In the genomic region with DNA sequence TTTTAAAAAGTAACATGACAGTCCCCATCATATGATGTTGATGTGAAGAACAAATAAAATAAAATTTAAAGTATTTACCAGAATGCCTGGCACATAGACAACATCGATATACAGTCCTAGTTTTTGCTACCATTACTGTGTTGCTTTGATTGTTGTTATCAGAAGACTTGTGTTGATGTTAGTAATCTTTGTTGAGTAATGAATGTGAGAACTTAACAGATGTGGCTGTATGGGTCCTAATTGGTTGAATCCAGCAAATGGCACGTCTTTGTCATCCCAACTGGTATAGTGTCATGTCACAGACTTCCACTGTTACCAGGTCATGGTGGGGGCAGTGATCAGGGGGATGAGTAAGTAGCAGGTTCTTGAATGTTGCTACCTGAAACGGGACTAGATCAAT, we compare ENCODE assay signal across 20 cellular contexts.
DNase-seq lines count a peak whose midpoint lies in the region; ATAC-seq, FAIRE-seq and TF ChIP-seq lines count a peak whose summit lies in the region.
"Had no signal": no experiment of that assay in that cellular context is flagged by ENCODE, and none has a peak within 500 bp of the region (broad histone marks: within the 10 kb centered on the region; RNA-seq: fewer than 3 reads in every experiment).

No MANE protein-coding gene starts in this region.

- POLR2A ChIA-PET in Caco-2 (lab: Charles Lee) = no interaction called here

- no peaks in the 10 kb centered on the region for H3K79me2 ChIP-seq in hepatocyte

- H3K9me3 Mint-ChIP-seq in Caco-2 (ENCODE audit: unreplicated experiment) = no peaks in the 10 kb centered on the region
- H3K9me3 Mint-ChIP-seq in stimulated activated effector memory CD8-positive, alpha-beta T cell treated with anti-CD3 and anti-CD28 coated beads, Interleukin-12 subunit alpha, Interleukin-12 subunit beta, amount 100 ng/mL, for 72 hours = peaks cover 27% of the 10 kb centered on the region
- H3K9me3 Mint-ChIP-seq: GM23338, H9 had no signal

- H3K9me2 ChIP-seq in hepatocyte (replicated peaks; ENCODE audit: insufficient read depth) = no peaks in the 10 kb centered on the region

- no peak overlapping the region for H3K4me3 ChIP-seq in Caco-2 (ENCODE audit: low read depth, low read length)
- no peak overlapping the region for H3K4me3 ChIP-seq in hepatocyte
- H3K4me3 ChIP-seq in pancreas = peak overlapping the region in 1 of 4 donors; percentile 3
- H3K4me3 ChIP-seq: BLaER1, GM23338 had no signal

- H4K20me1 ChIP-seq in hepatocyte (ENCODE audit: insufficient read depth, poor library complexity, severe bottlenecking) = no peaks in the 10 kb centered on the region
- H4K20me1 ChIP-seq: BLaER1 had no signal

- peaks cover 8% of the 10 kb centered on the region for H3K4me1 Mint-ChIP-seq in Caco-2 (ENCODE audit: low read depth, unreplicated experiment)
- H3K4me1 Mint-ChIP-seq in stimulated activated effector memory CD8-positive, alpha-beta T cell treated with anti-CD3 and anti-CD28 coated beads, Interleukin-12 subunit alpha, Interleukin-12 subunit beta, amount 100 ng/mL, for 72 hours = no peaks in the 10 kb centered on the region
- H3K4me1 Mint-ChIP-seq: B cell; CD4-positive, CD25-positive, alpha-beta regulatory T cell had no signal

- TF ChIP-seq CTCF in Caco-2 (IDR thresholded peaks at IDR 0.05; ENCODE audit: insufficient read depth in 1 of 2, low read depth in 1 of 2, low read length in 1 of 2, severe bottlenecking in 1 of 2, unreplicated experiment in 1 of 2) (no peak), hepatocyte (IDR thresholded peaks at IDR 0.05; ENCODE audit: poor library complexity) (no peak), pancreas (IDR thresholded peaks at IDR 0.05) (no peak), GM20000 (IDR thresholded peaks at IDR 0.05; ENCODE audit: extremely low read depth, missing control alignments) (no peak)

- H3K4me2 ChIP-seq in hepatocyte = no peak overlapping the region
- H3K4me2 ChIP-seq: BLaER1, GM23338 had no signal

- no peak overlapping the region for H3K27ac Mint-ChIP-seq in Caco-2 (ENCODE audit: unreplicated experiment)
- no peak overlapping the region for H3K27ac Mint-ChIP-seq in stimulated activated effector memory CD8-positive, alpha-beta T cell treated with anti-CD3 and anti-CD28 coated beads, Interleukin-12 subunit alpha, Interleukin-12 subunit beta, amount 100 ng/mL, for 72 hours
- H3K27ac Mint-ChIP-seq: B cell; CD4-positive, CD25-positive, alpha-beta regulatory T cell; CD8-positive, alpha-beta T cell; GM23338; H9 had no signal

- H3K9me3 ChIP-seq in Caco-2 (no peaks in the 10 kb centered on the region), hepatocyte (ENCODE audit: low read depth) (no peaks in the 10 kb centered on the region), pancreas (no peaks in the 10 kb centered on the region)
- H3K9me3 ChIP-seq: BLaER1 had no signal

- FAIRE-seq in pancreas (lab: Jason Lieb, UNC) = no peak
- FAIRE-seq: D721Med, G401.6, GM12892, GM19239 had no signal

- no peak overlapping the region for H3K27ac ChIP-seq in hepatocyte
- no peak overlapping the region for H3K27ac ChIP-seq in pancreas
- H3K27ac ChIP-seq: BLaER1, C4-2B had no signal

- no peaks in the 10 kb centered on the region for H3K36me3 Mint-ChIP-seq in Caco-2 (ENCODE audit: insufficient read depth, unreplicated experiment)
- H3K36me3 Mint-ChIP-seq in stimulated activated effector memory CD8-positive, alpha-beta T cell treated with anti-CD3 and anti-CD28 coated beads, Interleukin-12 subunit alpha, Interleukin-12 subunit beta, amount 100 ng/mL, for 72 hours = no peaks in the 10 kb centered on the region
- H3K36me3 Mint-ChIP-seq: CD4-positive, CD25-positive, alpha-beta regulatory T cell; CD8-positive, alpha-beta T cell had no signal

- CTCF ChIA-PET in Caco-2 (lab: Charles Lee) = no interaction called here

- WGBS in hepatocyte (ENCODE audit: low lambda C conversion rate, missing lambda C conversion rate) = 78% methylated on average over 3 of the region's 3 CpGs
- WGBS in pancreas, 2 donors = 18 to 19% methylated on average over 3 of the region's 3 CpGs

- no peak for DNase-seq in Caco-2
- DNase-seq in hepatocyte (ENCODE audit: low spot score) = no peak
- no peak for DNase-seq in pancreas
- no peak for DNase-seq in activated CD8-positive, alpha-beta memory T cell treated with anti-CD3 and anti-CD28 coated beads for 24 hours
- DNase-seq in GM20000 (ENCODE audit: low spot score) = no peak
- no peak for DNase-seq in stimulated activated effector memory CD8-positive, alpha-beta T cell treated with anti-CD3 and anti-CD28 coated beads, Interleukin-12 subunit alpha, Interleukin-12 subunit beta, amount 100 ng/mL, for 72 hours (ENCODE audit: low spot score in 2 of 2)
- DNase-seq: CD4-positive, CD25-positive, alpha-beta regulatory T cell; CD8-positive, alpha-beta T cell; DMS 273 treated with DMSO at 0.1 percent for 48 hours; DND-41; H9 had no signal

- BruUV-seq in Caco-2 (replicated peaks; lab: Mats Ljungman, UMichigan) = no TSS peak

- no peaks in the 10 kb centered on the region for H3K4me1 ChIP-seq in Caco-2
- no peaks in the 10 kb centered on the region for H3K4me1 ChIP-seq in hepatocyte (ENCODE audit: insufficient read depth)
- H3K4me1 ChIP-seq in pancreas = peaks cover 0 to 3% (median 0%) of the 10 kb centered on the region in 3 donors
- H3K4me1 ChIP-seq: BLaER1 had no signal

- H3K27me3 ChIP-seq in Caco-2 (replicated peaks; ENCODE audit: control insufficient read depth, insufficient read depth, low read length) (no peaks in the 10 kb centered on the region), hepatocyte (no peaks in the 10 kb centered on the region), pancreas (no peaks in the 10 kb centered on the region)
- H3K27me3 ChIP-seq: BLaER1 had no signal

- H3K36me3 ChIP-seq in Caco-2 (ENCODE audit: control insufficient read depth, insufficient read depth, low read length) = no peaks in the 10 kb centered on the region
- H3K36me3 ChIP-seq in hepatocyte (replicated peaks; ENCODE audit: insufficient read depth, low read depth) = no peaks in the 10 kb centered on the region
- H3K36me3 ChIP-seq in pancreas = no peaks in the 10 kb centered on the region
- H3K36me3 ChIP-seq: BLaER1 had no signal

- H2AFZ ChIP-seq in hepatocyte = peak overlapping the region; percentile 29
- H2AFZ ChIP-seq: GM23338 had no signal

- intact Hi-C loops in Caco-2 (cut with micrococcal nuclease; ENCODE audit: unreplicated experiment) = no loop called here
- intact Hi-C loops in pancreas (cut with DNase I) = no loop called here

- peak; percentile 56 to 81 (median 68) for ATAC-seq in pancreas
- no peak for ATAC-seq in stimulated activated effector memory CD8-positive, alpha-beta T cell treated with anti-CD3 and anti-CD28 coated beads, Interleukin-12 subunit alpha, Interleukin-12 subunit beta, amount 100 ng/mL, for 72 hours
- ATAC-seq: CD8-positive, alpha-beta T cell; GM23338; HCT116 had no signal

- peaks cover 4% of the 10 kb centered on the region for H3K27me3 Mint-ChIP-seq in Caco-2 (ENCODE audit: insufficient read depth, unreplicated experiment)
- H3K27me3 Mint-ChIP-seq: B cell; CD4-positive, CD25-positive, alpha-beta regulatory T cell had no signal

- peak overlapping the region; percentile 4 for H3K4me3 Mint-ChIP-seq in Caco-2 (ENCODE audit: unreplicated experiment)
- H3K4me3 Mint-ChIP-seq in stimulated activated effector memory CD8-positive, alpha-beta T cell treated with anti-CD3 and anti-CD28 coated beads, Interleukin-12 subunit alpha, Interleukin-12 subunit beta, amount 100 ng/mL, for 72 hours = no peak overlapping the region
- H3K4me3 Mint-ChIP-seq: B cell; CD4-positive, CD25-positive, alpha-beta regulatory T cell; CD8-positive, alpha-beta T cell; GM23338; H9 had no signal
